8 cellular contexts compared by ENCODE assay signal in genomic region chr7:5422324-5423271, GRCh38. TPM values are rescaled to one million over a fixed set of nuclear protein-coding genes. Genes with fewer than 3 reads are reported as not detected.
DNase-seq lines count a peak whose midpoint lies in the region; ATAC-seq and TF ChIP-seq lines count a peak whose summit lies in the region.

No MANE protein-coding gene starts in this region.

- H3K9ac ChIP-seq in BLaER1 treated with 17β-estradiol and CSF1 and Interleukin-3, amounts not matched to agents 10 nM and 100 nM = peak overlapping the region; percentile 47 to 95 (median 75); a peak in 20 of 22 replicates

- peaks cover 31% of the 10 kb centered on the region for H3K4me1 Mint-ChIP-seq in activated CD8-positive, alpha-beta T cell treated with anti-CD3 and anti-CD28 coated beads for 36 hours (ENCODE audit: low read depth)

- peak overlapping the region; percentile 58 for H3K4me3 Mint-ChIP-seq in activated CD8-positive, alpha-beta T cell treated with anti-CD3 and anti-CD28 coated beads for 36 hours

- peak overlapping the region in 6 of 11 experiments; percentile 76 to 93 (median 88); a peak in 12 of 22 replicates for H3K27ac ChIP-seq in BLaER1 treated with 17β-estradiol and CSF1 and Interleukin-3, amounts not matched to agents 10 nM and 100 nM
- H3K27ac ChIP-seq in foreskin keratinocyte (peak overlapping the region; percentile 97), ovary (peak overlapping the region; percentile 99)

- H3K27me3 ChIP-seq in BLaER1 treated with 17β-estradiol and CSF1 and Interleukin-3, amounts not matched to agents 10 nM and 100 nM = peaks cover 60 to 99% (median 96%) of the 10 kb centered on the region in 11 experiments
- H3K27me3 ChIP-seq in foreskin keratinocyte (no peaks in the 10 kb centered on the region), ovary (no peaks in the 10 kb centered on the region)

- peaks cover 44 to 94% (median 76%) of the 10 kb centered on the region in 11 experiments for H4K20me1 ChIP-seq in BLaER1 treated with 17β-estradiol and CSF1 and Interleukin-3, amounts not matched to agents 10 nM and 100 nM

- no peak overlapping the region for H3K27ac Mint-ChIP-seq in activated CD8-positive, alpha-beta T cell treated with anti-CD3 and anti-CD28 coated beads for 36 hours

- H3K36me3 Mint-ChIP-seq in activated CD8-positive, alpha-beta T cell treated with anti-CD3 and anti-CD28 coated beads for 36 hours (ENCODE audit: low read depth) = no peaks in the 10 kb centered on the region

- intact Hi-C loops in activated CD8-positive, alpha-beta T cell treated with anti-CD3 and anti-CD28 coated beads for 36 hours (cut with micrococcal nuclease) = no loop called here
- intact Hi-C loops in ovary (cut with DNase I) = no loop called here

- CTCF ChIA-PET in activated CD8-positive, alpha-beta T cell treated with anti-CD3 and anti-CD28 coated beads for 36 hours (lab: Charles Lee) = interaction anchor here (1.2 to 2.3 kb wide), 4 partner anchors 26 to 72 kb away, joined by 4 to 7 read pairs (median 6); no protein-coding TSS in a partner anchor

- WGBS in ovary, 3 donors = 0 to 1% (median 0%) methylated on average over 43 to 54 of the region's 54 CpGs

- H3K9me3 Mint-ChIP-seq in activated CD8-positive, alpha-beta T cell treated with anti-CD3 and anti-CD28 coated beads for 36 hours = no peaks in the 10 kb centered on the region

- no peaks in the 10 kb centered on the region for H3K9me3 ChIP-seq in BLaER1 treated with 17β-estradiol and CSF1 and Interleukin-3, amounts not matched to agents 10 nM and 100 nM (replicated peaks in 1 of 11)
- no peaks in the 10 kb centered on the region for H3K9me3 ChIP-seq in ovary

- no peak for TF ChIP-seq CTCF in HFF-Myc (IDR thresholded peaks at IDR 0.05; ENCODE audit: low read depth, low read length, missing control alignments)
- TF ChIP-seq CTCF in activated CD8-positive, alpha-beta T cell treated with anti-CD3 and anti-CD28 coated beads for 36 hours (IDR thresholded peaks at IDR 0.05) = no peak
- TF ChIP-seq CTCF in foreskin keratinocyte (conservative IDR thresholded peaks at IDR 0.05) = no peak
- TF ChIP-seq CTCF in ovary (IDR thresholded peaks at IDR 0.05) = peak in 1 of 3 donors; percentile 20

- H3K4me1 ChIP-seq in BLaER1 treated with 17β-estradiol and CSF1 and Interleukin-3, amounts not matched to agents 10 nM and 100 nM = peaks cover 32 to 81% (median 75%) of the 10 kb centered on the region in 10 experiments
- H3K4me1 ChIP-seq in foreskin keratinocyte = peaks cover 5% of the 10 kb centered on the region
- peaks cover 5% of the 10 kb centered on the region for H3K4me1 ChIP-seq in ovary (ENCODE audit: insufficient read depth)

- ATAC-seq in activated CD8-positive, alpha-beta T cell treated with anti-CD3 and anti-CD28 coated beads for 36 hours = no peak
- no peak for ATAC-seq in foreskin keratinocyte

- H3K36me3 ChIP-seq in BLaER1 treated with 17β-estradiol and CSF1 and Interleukin-3, amounts not matched to agents 10 nM and 100 nM = peaks cover 0 to 27% (median 0%) of the 10 kb centered on the region in 11 experiments; a peak in 4 of 22 replicates
- H3K36me3 ChIP-seq in ovary = no peaks in the 10 kb centered on the region

- DNase-seq in HFF-Myc (ENCODE audit: extremely low read depth, low read depth) = no peak
- DNase-seq in activated CD8-positive, alpha-beta T cell treated with anti-CD3 and anti-CD28 coated beads for 36 hours = no peak
- peak in 1 of 2 donors; percentile 17 for DNase-seq in foreskin keratinocyte
- peak in 3 of 5 donors; percentile 43 to 64 (median 53) for DNase-seq in ovary
- no peak for DNase-seq in NCI-H187 (lab: John Stamatoyannopoulos, UW)
- DNase-seq in T-helper 9 cell = no peak
- no peak for DNase-seq in NCI-H226

- H3K4me2 ChIP-seq in BLaER1 treated with 17β-estradiol and CSF1 and Interleukin-3, amounts not matched to agents 10 nM and 100 nM = peak overlapping the region; percentile 94 to 100 (median 99)

- H3K27me3 Mint-ChIP-seq in activated CD8-positive, alpha-beta T cell treated with anti-CD3 and anti-CD28 coated beads for 36 hours = peaks cover 68% of the 10 kb centered on the region

- H3K4me3 ChIP-seq in BLaER1 treated with 17β-estradiol and CSF1 and Interleukin-3, amounts not matched to agents 10 nM and 100 nM = peak overlapping the region; percentile 53 to 86 (median 68)
- H3K4me3 ChIP-seq in HFF-Myc (replicated peaks; ENCODE audit: low read depth, low read length) = peak overlapping the region; percentile 95
- peak overlapping the region; percentile 89 for H3K4me3 ChIP-seq in ovary

- POLR2A ChIA-PET in activated CD8-positive, alpha-beta T cell treated with anti-CD3 and anti-CD28 coated beads for 36 hours (lab: Charles Lee) = interaction anchor here (0.7 to 1.6 kb wide), 3 partner anchors 18 to 174 kb away, joined by 3 to 7 read pairs (median 3); no protein-coding TSS in a partner anchor

- TF ChIP-seq POLR2A in ovary (IDR thresholded peaks at IDR 0.05) = no peak

- TF ChIP-seq EP300 in ovary (IDR thresholded peaks at IDR 0.05) = no peak

RNA-seq across cellular contexts. Expression of gene TNRC18, which starts 1.0 kb away (rescaled TPM):
- 10 to 100 TPM; 43.8 to 44.2 TPM for total RNA-seq in activated CD8-positive, alpha-beta T cell treated with anti-CD3 and anti-CD28 coated beads for 36 hours
- total RNA-seq in foreskin keratinocyte = 59.7 and 61.9 TPM in 2 replicates
- polyA plus RNA-seq in foreskin keratinocyte = 15.0 and 19.3 TPM in 2 replicates
- 100 to 1,000 TPM in 4 of 7 donors, 10 to 100 TPM in 3; 48.6 to 153 (median 105) TPM for total RNA-seq in ovary
- polyA plus RNA-seq in ovary = 10 to 100 TPM; 60.4 to 69.8 TPM

Comparison
In these comparisons a context has a peak if more than half of its experiments do, and no peak if none do; other contexts are left out.
1. DNase-seq: peak in ovary (3 of 5); none in HFF-Myc (single experiment), activated CD8-positive, alpha-beta T cell treated with anti-CD3 and anti-CD28 coated beads for 36 hours (single experiment), NCI-H187 (0 of 2), T-helper 9 cell (single experiment) and NCI-H226 (single experiment).
2. Peak in every context shown above with its lines, with median percentiles within 50 percentile points of each other: H3K27ac ChIP-seq and H3K4me3 ChIP-seq.